Comparison of ENCODE assay signal across 25 cellular contexts in genomic region chrX:3169421-3169820, GRCh38.
"Had no signal": no experiment of that assay in that cellular context is flagged by ENCODE, and none has a peak within 500 bp of the region (broad histone marks: within the 10 kb centered on the region; RNA-seq: fewer than 3 reads in every experiment).

No MANE protein-coding gene starts in this region.

- H3K4me3 ChIP-seq: coronary artery, dorsolateral prefrontal cortex, esophagus muscularis mucosa, gastrocnemius medialis, heart right ventricle, left lung, lung had no signal

- H3K27me3 Mint-ChIP-seq: memory B cell; naive thymus-derived CD4-positive, alpha-beta T cell had no signal

- H3K27me3 ChIP-seq: esophagus muscularis mucosa, gastrocnemius medialis, heart right ventricle, left lung had no signal

- H3K4me3 Mint-ChIP-seq: memory B cell; naive thymus-derived CD4-positive, alpha-beta T cell had no signal

- H3K36me3 Mint-ChIP-seq: memory B cell; naive thymus-derived CD4-positive, alpha-beta T cell had no signal

- DNase-seq: dermis blood vessel endothelial cell; dorsolateral prefrontal cortex; effector CD4-positive, alpha-beta T cell; effector memory CD4-positive, alpha-beta T cell; foreskin fibroblast; foreskin melanocyte; gastrocnemius medialis; glutamatergic neuron; head of caudate nucleus; heart right ventricle; hippocampal formation; left cardiac atrium; left lung; left ventricle myocardium superior; mammary epithelial cell; mesendoderm; midbrain; naive thymus-derived CD4-positive, alpha-beta T cell had no signal

- H3K9me3 ChIP-seq: esophagus muscularis mucosa, gastrocnemius medialis, heart right ventricle, left lung had no signal

- H3K27ac Mint-ChIP-seq: memory B cell; naive thymus-derived CD4-positive, alpha-beta T cell had no signal

- H3K27ac ChIP-seq: coronary artery, dorsolateral prefrontal cortex, esophagus muscularis mucosa, gastrocnemius medialis, heart right ventricle, left lung had no signal

- H3K4me1 Mint-ChIP-seq: memory B cell; naive thymus-derived CD4-positive, alpha-beta T cell had no signal

- H3K9me3 Mint-ChIP-seq: memory B cell had no signal

- H3K36me3 ChIP-seq: esophagus muscularis mucosa, gastrocnemius medialis, heart right ventricle, left lung had no signal

- ATAC-seq: gastrocnemius medialis; heart right ventricle; left cardiac atrium; left lung; left ventricle myocardium superior; naive thymus-derived CD4-positive, alpha-beta T cell had no signal

- H3K4me1 ChIP-seq: esophagus muscularis mucosa, gastrocnemius medialis, heart right ventricle, left lung had no signal

- FAIRE-seq: endothelial cell of umbilical vein, islet of Langerhans, keratinocyte had no signal
